Comparison of ENCODE assay signal across 1 cellular context in the genomic region with DNA sequence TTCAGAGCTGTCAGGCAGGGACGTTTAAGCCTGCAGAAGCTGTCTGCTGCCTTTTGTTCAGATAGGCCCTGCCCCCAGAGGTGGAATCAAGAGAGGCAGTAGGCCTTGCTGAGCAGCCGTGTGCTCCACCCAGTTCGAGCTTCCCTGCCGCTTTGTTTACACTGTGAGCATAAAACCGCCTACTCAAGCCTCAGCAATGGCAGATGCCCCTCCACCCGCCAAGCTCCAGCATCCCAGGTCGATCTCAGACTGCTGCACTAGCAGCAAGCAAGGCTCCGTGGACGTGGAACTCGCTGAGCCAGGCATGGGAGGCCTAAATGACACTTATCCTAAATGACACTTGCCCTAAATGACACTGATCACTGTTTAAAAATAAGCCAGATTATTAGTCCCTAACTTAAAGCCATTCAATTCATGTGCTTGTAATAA.
TF ChIP-seq lines count a peak whose summit lies in the region.

No MANE protein-coding gene starts in this region.

TF ChIP-seq in K562, 482 proteins besides CTCF, POLR2A, EP300 and RAD21 (continued from another document and continues in another):
- TF ChIP-seq CBX5 (IDR thresholded peaks at IDR 0.05; ENCODE audit: borderline replicate concordance, low read depth) (no peak), CEBPG (CRISPR knock-in tag; IDR thresholded peaks at IDR 0.05) (no peak), CEBPG (tag; conservative IDR thresholded peaks at IDR 0.05 in 1 of 2, IDR thresholded peaks at IDR 0.05 in 1 of 2) (no peak), ZNF263 (CRISPR knock-in tag; IDR thresholded peaks at IDR 0.05; ENCODE audit: borderline replicate concordance) (no peak), MCM5 (IDR thresholded peaks at IDR 0.05; ENCODE audit: low read depth) (no peak), ZNF584 (CRISPR knock-in tag; IDR thresholded peaks at IDR 0.05; ENCODE audit: low read depth) (no peak), MEIS2 (IDR thresholded peaks at IDR 0.05; ENCODE audit: partially characterized antibody) (peak; percentile 11), ZNF740 (CRISPR knock-in tag; IDR thresholded peaks at IDR 0.05) (no peak), ZNF740 (tag; IDR thresholded peaks at IDR 0.05) (no peak), MTA3 (IDR thresholded peaks at IDR 0.05; ENCODE audit: borderline replicate concordance) (0 out of 2 replicates have a peak, but pooled peaks have one; percentile 35), AFF1 (IDR thresholded peaks at IDR 0.05; ENCODE audit: low read depth in 1 of 2, partially characterized antibody in 2 of 2) (no peak), NFATC3 (IDR thresholded peaks at IDR 0.05) (no peak), ZNF165 (CRISPR knock-in tag; IDR thresholded peaks at IDR 0.05; ENCODE audit: borderline replicate concordance) (0 out of 2 replicates have a peak, but pooled peaks have one; percentile 34), ZNF785 (CRISPR knock-in tag; IDR thresholded peaks at IDR 0.05) (no peak), HMG20B (CRISPR knock-in tag; IDR thresholded peaks at IDR 0.05) (no peak), SFPQ (IDR thresholded peaks at IDR 0.05; ENCODE audit: low read depth, low read length) (no peak), MNT (conservative IDR thresholded peaks at IDR 0.05) (0 out of 4 replicates have a peak, but pooled peaks of 1 of the 2 experiments have one; percentile 23), SMAD2 (IDR thresholded peaks at IDR 0.05; ENCODE audit: low read depth, low read length) (no peak), FOXA1 (IDR thresholded peaks at IDR 0.05; ENCODE audit: borderline replicate concordance) (0 out of 2 replicates have a peak, but pooled peaks have one; percentile 16), KDM4B (IDR thresholded peaks at IDR 0.05; ENCODE audit: borderline replicate concordance in 2 of 2, low read depth in 1 of 2) (no peak), ZKSCAN8 (CRISPR knock-in tag; IDR thresholded peaks at IDR 0.05) (no peak), NFXL1 (CRISPR knock-in tag; IDR thresholded peaks at IDR 0.05) (no peak), ZNF699 (CRISPR knock-in tag; IDR thresholded peaks at IDR 0.05; ENCODE audit: insufficient replicate concordance) (no peak), NFIC (IDR thresholded peaks at IDR 0.05) (no peak), HEY1 (CRISPR knock-in tag; IDR thresholded peaks at IDR 0.05; ENCODE audit: borderline replicate concordance) (no peak), ZNF23 (CRISPR knock-in tag; IDR thresholded peaks at IDR 0.05) (no peak), TBL1XR1 (IDR thresholded peaks at IDR 0.05; ENCODE audit: low read length in 2 of 2) (peak in 1 of 2 experiments; percentile 15; a peak in 1 of 4 replicates), TARDBP (IDR thresholded peaks at IDR 0.05) (no peak), MYNN (IDR thresholded peaks at IDR 0.05) (peak; percentile 87; the same call in 1 of the 2 replicates), MYNN (CRISPR knock-in tag; IDR thresholded peaks at IDR 0.05) (no peak), MBD2 (IDR thresholded peaks at IDR 0.05; ENCODE audit: borderline replicate concordance, low read depth) (no peak), NEUROD1 (IDR thresholded peaks at IDR 0.05; ENCODE audit: borderline replicate concordance, low read depth, low read length, partially characterized antibody) (no peak), RBM15 (IDR thresholded peaks at IDR 0.05; ENCODE audit: insufficient read depth, low read length) (no peak), SRSF3 (IDR thresholded peaks at IDR 0.05; ENCODE audit: insufficient read depth, low read length) (no peak), ZNF512 (tag; IDR thresholded peaks at IDR 0.05) (no peak), MAFF (IDR thresholded peaks at IDR 0.05; ENCODE audit: low read length) (no peak), EGR1 (conservative IDR thresholded peaks at IDR 0.05) (peak; percentile 50)
- TF ChIP-seq, protein P1, sequence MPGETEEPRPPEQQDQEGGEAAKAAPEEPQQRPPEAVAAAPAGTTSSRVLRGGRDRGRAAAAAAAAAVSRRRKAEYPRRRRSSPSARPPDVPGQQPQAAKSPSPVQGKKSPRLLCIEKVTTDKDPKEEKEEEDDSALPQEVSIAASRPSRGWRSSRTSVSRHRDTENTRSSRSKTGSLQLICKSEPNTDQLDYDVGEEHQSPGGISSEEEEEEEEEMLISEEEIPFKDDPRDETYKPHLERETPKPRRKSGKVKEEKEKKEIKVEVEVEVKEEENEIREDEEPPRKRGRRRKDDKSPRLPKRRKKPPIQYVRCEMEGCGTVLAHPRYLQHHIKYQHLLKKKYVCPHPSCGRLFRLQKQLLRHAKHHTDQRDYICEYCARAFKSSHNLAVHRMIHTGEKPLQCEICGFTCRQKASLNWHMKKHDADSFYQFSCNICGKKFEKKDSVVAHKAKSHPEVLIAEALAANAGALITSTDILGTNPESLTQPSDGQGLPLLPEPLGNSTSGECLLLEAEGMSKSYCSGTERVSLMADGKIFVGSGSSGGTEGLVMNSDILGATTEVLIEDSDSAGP (CRISPR knock-in tag; IDR thresholded peaks at IDR 0.05) = no peak
- TF ChIP-seq, protein P2, sequence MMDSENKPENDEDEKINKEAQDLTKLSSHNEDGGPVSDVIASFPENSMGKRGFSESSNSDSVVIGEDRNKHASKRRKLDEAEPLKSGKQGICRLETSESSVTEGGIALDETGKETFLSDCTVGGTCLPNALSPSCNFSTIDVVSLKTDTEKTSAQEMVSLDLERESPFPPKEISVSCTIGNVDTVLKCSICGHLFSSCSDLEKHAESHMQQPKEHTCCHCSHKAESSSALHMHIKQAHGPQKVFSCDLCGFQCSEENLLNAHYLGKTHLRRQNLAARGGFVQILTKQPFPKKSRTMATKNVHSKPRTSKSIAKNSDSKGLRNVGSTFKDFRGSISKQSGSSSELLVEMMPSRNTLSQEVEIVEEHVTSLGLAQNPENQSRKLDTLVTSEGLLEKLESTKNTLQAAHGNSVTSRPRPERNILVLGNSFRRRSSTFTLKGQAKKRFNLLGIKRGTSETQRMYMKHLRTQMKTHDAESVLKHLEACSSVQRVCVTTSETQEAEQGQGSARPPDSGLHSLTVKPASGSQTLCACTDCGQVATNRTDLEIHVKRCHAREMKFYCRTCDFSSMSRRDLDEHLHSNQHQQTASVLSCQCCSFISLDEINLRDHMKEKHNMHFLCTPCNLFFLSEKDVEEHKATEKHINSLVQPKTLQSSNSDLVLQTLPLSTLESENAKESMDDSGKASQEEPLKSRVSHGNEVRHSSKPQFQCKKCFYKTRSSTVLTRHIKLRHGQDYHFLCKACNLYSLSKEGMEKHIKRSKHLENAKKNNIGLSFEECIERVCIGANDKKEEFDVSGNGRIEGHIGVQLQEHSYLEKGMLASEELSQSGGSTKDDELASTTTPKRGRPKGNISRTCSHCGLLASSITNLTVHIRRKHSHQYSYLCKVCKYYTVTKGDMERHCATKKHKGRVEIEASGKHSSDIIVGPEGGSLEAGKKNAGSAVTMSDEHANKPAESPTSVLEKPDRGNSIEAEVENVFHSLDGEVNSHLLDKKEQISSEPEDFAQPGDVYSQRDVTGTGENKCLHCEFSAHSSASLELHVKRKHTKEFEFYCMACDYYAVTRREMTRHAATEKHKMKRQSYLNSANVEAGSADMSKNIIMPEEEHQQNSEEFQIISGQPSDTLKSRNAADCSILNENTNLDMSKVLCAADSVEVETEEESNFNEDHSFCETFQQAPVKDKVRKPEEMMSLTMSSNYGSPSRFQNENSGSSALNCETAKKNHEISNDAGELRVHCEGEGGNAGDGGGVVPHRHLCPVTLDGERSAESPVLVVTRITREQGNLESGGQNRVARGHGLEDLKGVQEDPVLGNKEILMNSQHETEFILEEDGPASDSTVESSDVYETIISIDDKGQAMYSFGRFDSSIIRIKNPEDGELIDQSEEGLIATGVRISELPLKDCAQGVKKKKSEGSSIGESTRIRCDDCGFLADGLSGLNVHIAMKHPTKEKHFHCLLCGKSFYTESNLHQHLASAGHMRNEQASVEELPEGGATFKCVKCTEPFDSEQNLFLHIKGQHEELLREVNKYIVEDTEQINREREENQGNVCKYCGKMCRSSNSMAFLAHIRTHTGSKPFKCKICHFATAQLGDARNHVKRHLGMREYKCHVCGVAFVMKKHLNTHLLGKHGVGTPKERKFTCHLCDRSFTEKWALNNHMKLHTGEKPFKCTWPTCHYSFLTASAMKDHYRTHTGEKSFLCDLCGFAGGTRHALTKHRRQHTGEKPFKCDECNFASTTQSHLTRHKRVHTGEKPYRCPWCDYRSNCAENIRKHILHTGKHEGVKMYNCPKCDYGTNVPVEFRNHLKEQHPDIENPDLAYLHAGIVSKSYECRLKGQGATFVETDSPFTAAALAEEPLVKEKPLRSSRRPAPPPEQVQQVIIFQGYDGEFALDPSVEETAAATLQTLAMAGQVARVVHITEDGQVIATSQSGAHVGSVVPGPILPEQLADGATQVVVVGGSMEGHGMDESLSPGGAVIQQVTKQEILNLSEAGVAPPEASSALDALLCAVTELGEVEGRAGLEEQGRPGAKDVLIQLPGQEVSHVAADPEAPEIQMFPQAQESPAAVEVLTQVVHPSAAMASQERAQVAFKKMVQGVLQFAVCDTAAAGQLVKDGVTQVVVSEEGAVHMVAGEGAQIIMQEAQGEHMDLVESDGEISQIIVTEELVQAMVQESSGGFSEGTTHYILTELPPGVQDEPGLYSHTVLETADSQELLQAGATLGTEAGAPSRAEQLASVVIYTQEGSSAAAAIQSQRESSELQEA (IDR thresholded peaks at IDR 0.05; ENCODE audit: low read depth) = no peak
